In genomic region chr19:18972301-18972831, GRCh38 we compare ENCODE assay signal across 12 cellular contexts. TPM values are rescaled to one million over a fixed set of nuclear protein-coding genes. Genes with fewer than 3 reads are reported as not detected.
A peak's percentile ranks its signal among the peaks of the same experiment; 100 is the strongest.
DNase-seq lines count a peak whose midpoint lies in the region; ATAC-seq and TF ChIP-seq lines count a peak whose summit lies in the region.
"Had no signal": no experiment of that assay in that cellular context is flagged by ENCODE, and none has a peak within 500 bp of the region (broad histone marks: within the 10 kb centered on the region; RNA-seq: fewer than 3 reads in every experiment).

No MANE protein-coding gene starts in this region.

- no peaks in the 10 kb centered on the region for H3K27me3 ChIP-seq in lower lobe of right lung (ENCODE audit: low read depth)
- H3K27me3 ChIP-seq in MM.1S (replicated peaks; ENCODE audit: insufficient read depth, low read length), result no peaks in the 10 kb centered on the region

- no peaks in the 10 kb centered on the region for H3K27me3 Mint-ChIP-seq in dendritic cell treated with granulocyte-macrophage colony-stimulating factor and Interleukin-4, amounts not matched to agents 40 ng/mL and 50 ng/mL, for 4 days
- H3K27me3 Mint-ChIP-seq: activated naive CD4-positive, alpha-beta T cell treated with anti-CD3 and anti-CD28 coated beads, Interleukin-2, amount 50 U/mL, for 24 hours had no signal

- peak overlapping the region; percentile 68 for H3K27ac ChIP-seq in lower lobe of right lung
- no peak overlapping the region for H3K27ac ChIP-seq in MM.1S (ENCODE audit: low read length)

- no peaks in the 10 kb centered on the region for H3K9me2 ChIP-seq in MM.1S (replicated peaks; ENCODE audit: insufficient read depth, low read length)

- no peaks in the 10 kb centered on the region for H3K9me3 ChIP-seq in lower lobe of right lung
- no peaks in the 10 kb centered on the region for H3K9me3 ChIP-seq in MM.1S (replicated peaks; ENCODE audit: insufficient read depth, low read length)

- no peak overlapping the region for H3K9ac ChIP-seq in MM.1S (ENCODE audit: low read length)

- no peak overlapping the region for H3K4me2 ChIP-seq in MM.1S (ENCODE audit: low read depth, low read length)

- TF ChIP-seq CTCF in AG09319 (IDR thresholded peaks at IDR 0.05; ENCODE audit: low read depth, low read length) (no peak), lower lobe of right lung (IDR thresholded peaks at IDR 0.05) (no peak), MM.1S (IDR thresholded peaks at IDR 0.05; ENCODE audit: low read length) (no peak)

- H3K4me1 ChIP-seq in lower lobe of right lung (peaks cover 51% of the 10 kb centered on the region), MM.1S (ENCODE audit: low read length) (no peaks in the 10 kb centered on the region)

- H3K79me2 ChIP-seq in MM.1S (ENCODE audit: low read length), result no peaks in the 10 kb centered on the region

- H4K20me1 ChIP-seq in MM.1S (ENCODE audit: insufficient read depth, low read length), result no peaks in the 10 kb centered on the region

- peak overlapping the region; percentile 26 for H3K4me3 Mint-ChIP-seq in dendritic cell treated with granulocyte-macrophage colony-stimulating factor and Interleukin-4, amounts not matched to agents 40 ng/mL and 50 ng/mL, for 4 days
- H3K4me3 Mint-ChIP-seq: activated naive CD4-positive, alpha-beta T cell treated with anti-CD3 and anti-CD28 coated beads, Interleukin-2, amount 50 U/mL, for 24 hours; memory B cell had no signal

- no peaks in the 10 kb centered on the region for H3F3A ChIP-seq in MM.1S (ENCODE audit: insufficient read depth, low read length)

- H3K4me3 ChIP-seq in lower lobe of right lung (no peak overlapping the region), MM.1S (ENCODE audit: low read length) (no peak overlapping the region)

- no peaks in the 10 kb centered on the region for H3K36me3 Mint-ChIP-seq in dendritic cell treated with granulocyte-macrophage colony-stimulating factor and Interleukin-4, amounts not matched to agents 40 ng/mL and 50 ng/mL, for 4 days (ENCODE audit: low read depth)
- H3K36me3 Mint-ChIP-seq: activated naive CD4-positive, alpha-beta T cell treated with anti-CD3 and anti-CD28 coated beads, Interleukin-2, amount 50 U/mL, for 24 hours; memory B cell had no signal

- H3K9me3 Mint-ChIP-seq in dendritic cell treated with granulocyte-macrophage colony-stimulating factor and Interleukin-4, amounts not matched to agents 40 ng/mL and 50 ng/mL, for 4 days, result no peaks in the 10 kb centered on the region
- H3K9me3 Mint-ChIP-seq: activated naive CD4-positive, alpha-beta T cell treated with anti-CD3 and anti-CD28 coated beads, Interleukin-2, amount 50 U/mL, for 24 hours had no signal

- H3K36me3 ChIP-seq in lower lobe of right lung (no peaks in the 10 kb centered on the region), MM.1S (replicated peaks; ENCODE audit: insufficient read depth, low read length) (no peaks in the 10 kb centered on the region)

- H3K27ac Mint-ChIP-seq in dendritic cell treated with granulocyte-macrophage colony-stimulating factor and Interleukin-4, amounts not matched to agents 40 ng/mL and 50 ng/mL, for 4 days, result peak overlapping the region; percentile 72
- H3K27ac Mint-ChIP-seq: activated naive CD4-positive, alpha-beta T cell treated with anti-CD3 and anti-CD28 coated beads, Interleukin-2, amount 50 U/mL, for 24 hours; memory B cell had no signal

- peak; percentile 39 for DNase-seq in AG09319 (ENCODE audit: extremely low read depth, low read depth)
- peak; percentile 98 to 99 for DNase-seq in NOMO-1 (lab: John Stamatoyannopoulos, UW; ENCODE audit: unreplicated experiment in 2 of 2)
- DNase-seq in lower lobe of right lung, result no peak
- DNase-seq in MM.1S, result no peak
- no peak for DNase-seq in left colon
- DNase-seq: activated CD4-positive, alpha-beta T cell treated with anti-CD3 and anti-CD28 coated beads, Interleukin-2, amount 50 U/mL, for 1 hour; stimulated activated naive CD4-positive, alpha-beta T cell had no signal

- ATAC-seq in lower lobe of right lung (peak; percentile 29 to 41), HG03039 (IDR thresholded peaks at IDR 0.05; ENCODE audit: unreplicated experiment) (no peak), left colon (no peak), GM19035 (IDR thresholded peaks at IDR 0.05; ENCODE audit: unreplicated experiment) (no peak)

- H2AFZ ChIP-seq in MM.1S (ENCODE audit: low read length), result no peak overlapping the region

- H3K4me1 Mint-ChIP-seq in dendritic cell treated with granulocyte-macrophage colony-stimulating factor and Interleukin-4, amounts not matched to agents 40 ng/mL and 50 ng/mL, for 4 days (ENCODE audit: low read depth), result peaks cover 52% of the 10 kb centered on the region
- H3K4me1 Mint-ChIP-seq: activated naive CD4-positive, alpha-beta T cell treated with anti-CD3 and anti-CD28 coated beads, Interleukin-2, amount 50 U/mL, for 24 hours; memory B cell had no signal

- intact Hi-C loops in dendritic cell treated with granulocyte-macrophage colony-stimulating factor and Interleukin-4, amounts not matched to agents 40 ng/mL and 50 ng/mL, for 4 days (cut with micrococcal nuclease), result no loop called here
- intact Hi-C loops in lower lobe of right lung (cut with DNase I), result no loop called here
- intact Hi-C loops in left colon (cut with DNase I, micrococcal nuclease), result no loop called here

RNA-seq across cellular contexts. Expression of gene HOMER3, which starts 31.3 kb away (rescaled TPM):
- total RNA-seq in lower lobe of right lung (20.5 TPM), left colon (1 to 10 TPM; 3.9 to 7.9 TPM)

RNA-seq across cellular contexts. Expression of gene DDX49, which starts 52.9 kb away (rescaled TPM):
- total RNA-seq in lower lobe of right lung (32.2 TPM), left colon (10 to 100 TPM; 30.7 to 40.0 TPM)

RNA-seq across cellular contexts. Expression of gene COPE, which starts 53.2 kb away (rescaled TPM):
- total RNA-seq in lower lobe of right lung (145 TPM), left colon (100 to 1,000 TPM; 186 to 200 TPM)

Comparison
In these comparisons a context has a peak if more than half of its experiments do, and no peak if none do; other contexts are left out.
1. DNase-seq: peak in AG09319 (single experiment) and NOMO-1 (2 of 2); none in lower lobe of right lung (single experiment), MM.1S (single experiment) and left colon (0 of 2).
2. ATAC-seq: peak in lower lobe of right lung (2 of 2); none in HG03039 (single experiment), left colon (single experiment) and GM19035 (single experiment).